In genomic region chr15:92140802-92141201, GRCh38 we compare ENCODE assay signal across 22 cellular contexts.
"Had no signal": no experiment of that assay in that cellular context is flagged by ENCODE, and none has a peak within 500 bp of the region (broad histone marks: within the 10 kb centered on the region; RNA-seq: fewer than 3 reads in every experiment).

No MANE protein-coding gene starts in this region.

- H3K4me1 Mint-ChIP-seq: activated CD4-positive, alpha-beta memory T cell treated with anti-CD3 and anti-CD28 coated beads, Interleukin-2, amount 10 ng/mL, durations not matched to agents 7 days and 5 days; activated CD8-positive, alpha-beta memory T cell treated with anti-CD3 and anti-CD28 coated beads, Interleukin-2, amount 10 ng/mL, durations not matched to agents 7 days and 5 days; stimulated activated naive B cell treated with anti-CD40 and anti-IgM and Interleukin-4, amounts not matched to agents 10 μg/mL and 1 μg/mL and 100 μg/mL, for 72 hours; T-cell had no signal

- H3K27ac ChIP-seq: hepatocyte, sigmoid colon, uterus had no signal

- H3K4me1 ChIP-seq: sigmoid colon, uterus had no signal

- DNase-seq: activated CD4-positive, alpha-beta memory T cell treated with anti-CD3 and anti-CD28 coated beads, Interleukin-2, amount 10 ng/mL, durations not matched to agents 7 days and 5 days; activated CD4-positive, alpha-beta T cell treated with anti-CD3 and anti-CD28 coated beads for 48 hours; activated CD4-positive, CD25-positive, alpha-beta regulatory T cell; activated CD8-positive, alpha-beta memory T cell treated with anti-CD3 and anti-CD28 coated beads, Interleukin-2, amount 10 ng/mL, durations not matched to agents 7 days and 5 days; activated effector memory CD4-positive, alpha-beta T cell treated with Interleukin-2 at 50 U/mL for 16 hours; activated naive CD4-positive, alpha-beta T cell treated with anti-CD3 and anti-CD28 coated beads, Interleukin-2, amount 50 U/mL, for 16 hours; activated T-cell treated with anti-CD3 and anti-CD28 coated beads, Interleukin-2, amount 50 U/mL, for 4 hours; aorta; effector CD8-positive, alpha-beta T cell; kidney; midbrain; nucleus accumbens; posterior cingulate gyrus; sigmoid colon; stimulated activated naive B cell treated with anti-CD40 and anti-IgM and Interleukin-4, amounts not matched to agents 10 μg/mL and 1 μg/mL and 100 μg/mL, for 72 hours; T-cell; T1000; uterus had no signal

- H3K4me3 Mint-ChIP-seq: activated CD4-positive, alpha-beta memory T cell treated with anti-CD3 and anti-CD28 coated beads, Interleukin-2, amount 10 ng/mL, durations not matched to agents 7 days and 5 days; activated CD8-positive, alpha-beta memory T cell treated with anti-CD3 and anti-CD28 coated beads, Interleukin-2, amount 10 ng/mL, durations not matched to agents 7 days and 5 days; activated T-cell treated with anti-CD3 and anti-CD28 coated beads, Interleukin-2, amount 50 U/mL, for 4 hours; dendritic cell treated with granulocyte-macrophage colony-stimulating factor and Interleukin-4, amounts not matched to agents 40 ng/mL and 50 ng/mL, for 4 days; nephron; stimulated activated naive B cell treated with anti-CD40 and anti-IgM and Interleukin-4, amounts not matched to agents 10 μg/mL and 1 μg/mL and 100 μg/mL, for 72 hours; T-cell had no signal

- H3K27me3 ChIP-seq: hepatocyte, sigmoid colon, uterus had no signal

- H3K4me3 ChIP-seq: hepatocyte, sigmoid colon, uterus had no signal

- H3K79me2 ChIP-seq: hepatocyte had no signal

- H2AFZ ChIP-seq: hepatocyte had no signal

- ATAC-seq: activated CD8-positive, alpha-beta memory T cell treated with anti-CD3 and anti-CD28 coated beads, Interleukin-2, amount 10 ng/mL, durations not matched to agents 7 days and 5 days; activated T-cell treated with anti-CD3 and anti-CD28 coated beads, Interleukin-2, amount 50 U/mL, for 4 hours; left lobe of liver; stimulated activated naive B cell treated with anti-CD40 and anti-IgM and Interleukin-4, amounts not matched to agents 10 μg/mL and 1 μg/mL and 100 μg/mL, for 72 hours; T-cell had no signal

- H3K27me3 Mint-ChIP-seq: activated CD4-positive, alpha-beta memory T cell treated with anti-CD3 and anti-CD28 coated beads, Interleukin-2, amount 10 ng/mL, durations not matched to agents 7 days and 5 days; activated CD8-positive, alpha-beta memory T cell treated with anti-CD3 and anti-CD28 coated beads, Interleukin-2, amount 10 ng/mL, durations not matched to agents 7 days and 5 days; dendritic cell treated with granulocyte-macrophage colony-stimulating factor and Interleukin-4, amounts not matched to agents 40 ng/mL and 50 ng/mL, for 4 days; T-cell had no signal

- H3K9me3 Mint-ChIP-seq: dendritic cell treated with granulocyte-macrophage colony-stimulating factor and Interleukin-4, amounts not matched to agents 40 ng/mL and 50 ng/mL, for 4 days had no signal

- H3K27ac Mint-ChIP-seq: activated CD4-positive, alpha-beta memory T cell treated with anti-CD3 and anti-CD28 coated beads, Interleukin-2, amount 10 ng/mL, durations not matched to agents 7 days and 5 days; activated CD8-positive, alpha-beta memory T cell treated with anti-CD3 and anti-CD28 coated beads, Interleukin-2, amount 10 ng/mL, durations not matched to agents 7 days and 5 days; dendritic cell treated with granulocyte-macrophage colony-stimulating factor and Interleukin-4, amounts not matched to agents 40 ng/mL and 50 ng/mL, for 4 days; nephron; stimulated activated naive B cell treated with anti-CD40 and anti-IgM and Interleukin-4, amounts not matched to agents 10 μg/mL and 1 μg/mL and 100 μg/mL, for 72 hours; T-cell had no signal

- H3K4me2 ChIP-seq: hepatocyte had no signal

- H3K36me3 ChIP-seq: sigmoid colon, uterus had no signal

- H3K9me3 ChIP-seq: sigmoid colon, uterus had no signal

- H3K36me3 Mint-ChIP-seq: stimulated activated naive B cell treated with anti-CD40 and anti-IgM and Interleukin-4, amounts not matched to agents 10 μg/mL and 1 μg/mL and 100 μg/mL, for 72 hours had no signal
